Comparison of ENCODE assay signal across 20 cellular contexts in the genomic region with DNA sequence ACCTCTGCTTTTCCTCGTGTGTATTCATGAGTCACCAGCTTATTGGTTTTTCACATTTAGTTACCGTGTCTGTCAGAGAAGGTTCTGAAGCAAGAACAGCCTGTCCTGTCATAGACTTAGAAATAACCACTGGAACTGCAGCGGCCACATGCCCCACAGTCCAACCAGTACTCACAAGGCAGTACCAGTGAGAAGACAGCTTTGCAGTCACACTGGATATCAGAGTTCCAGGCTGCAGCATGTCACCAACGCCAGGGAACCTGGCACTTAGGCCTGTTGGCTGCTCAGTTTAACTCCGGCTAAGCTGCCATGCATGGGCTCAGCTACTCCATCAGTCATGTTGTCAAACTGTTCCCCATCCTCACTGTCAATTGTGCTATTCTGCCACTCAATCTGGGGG. TPM values are rescaled to one million over a fixed set of nuclear protein-coding genes. Genes with fewer than 3 reads are reported as not detected.
A peak's percentile ranks its signal among the peaks of the same experiment; 100 is the strongest.
DNase-seq lines count a peak whose midpoint lies in the region; ATAC-seq, FAIRE-seq and TF ChIP-seq lines count a peak whose summit lies in the region.
"Had no signal": no experiment of that assay in that cellular context is flagged by ENCODE, and none has a peak within 500 bp of the region (broad histone marks: within the 10 kb centered on the region; RNA-seq: fewer than 3 reads in every experiment).

No MANE protein-coding gene starts in this region.

- H3K27me3 ChIP-seq in IMR-90 (ENCODE audit: control insufficient read depth, insufficient read depth, low read length) (no peaks in the 10 kb centered on the region), astrocyte (ENCODE audit: insufficient read depth, low read length) (no peaks in the 10 kb centered on the region)
- H3K27me3 ChIP-seq: ascending aorta, uterus had no signal

- H3K36me3 ChIP-seq in IMR-90 (ENCODE audit: control insufficient read depth, insufficient read depth, low read length) (peaks cover 39% of the 10 kb centered on the region), astrocyte (ENCODE audit: insufficient read depth, low read length) (peaks cover 70% of the 10 kb centered on the region)
- H3K36me3 ChIP-seq: uterus had no signal

- H4K20me1 ChIP-seq in IMR-90 (ENCODE audit: insufficient read depth, low read length) (peaks cover 70% of the 10 kb centered on the region), astrocyte (ENCODE audit: insufficient read depth, low read length) (peaks cover 89% of the 10 kb centered on the region)

- H2BK120ac ChIP-seq in IMR-90 (ENCODE audit: low read depth, low read length) = no peak overlapping the region

- H3K4me3 Mint-ChIP-seq in activated CD8-positive, alpha-beta memory T cell treated with anti-CD3 and anti-CD28 coated beads, Interleukin-2, amount 10 ng/mL, durations not matched to agents 7 days and 5 days = no peak overlapping the region
- H3K4me3 Mint-ChIP-seq in astrocyte (ENCODE audit: unreplicated experiment) (peak overlapping the region; percentile 16), nephron progenitor cell (no peak overlapping the region)
- H3K4me3 Mint-ChIP-seq: immature natural killer cell; natural killer cell treated with Interleukin-12 subunit alpha and Interleukin-12 subunit beta and Interleukin-15 and Interleukin-18, amount 100 ng/mL, for 72 hours had no signal

- H3K4me3 ChIP-seq in IMR-90 (ENCODE audit: insufficient read depth, low read depth, low read length) (no peak overlapping the region), astrocyte (ENCODE audit: insufficient read depth, low read depth, low read length) (no peak overlapping the region)
- H3K4me3 ChIP-seq: ascending aorta, GM23248, prostate gland, uterus had no signal

- H2BK15ac ChIP-seq in IMR-90 (ENCODE audit: low read depth, low read length) = no peak overlapping the region

- H3K56ac ChIP-seq in IMR-90 (ENCODE audit: extremely low read depth, insufficient read depth, low read length) = no peak overlapping the region

- dilution Hi-C loops in IMR-90 (cut with HindIII; ENCODE audit: low sequenced_read_pairs, unreplicated experiment) = no loop called here

- CTCF ChIA-PET in activated CD8-positive, alpha-beta memory T cell treated with anti-CD3 and anti-CD28 coated beads, Interleukin-2, amount 10 ng/mL, durations not matched to agents 7 days and 5 days (lab: Charles Lee) = interaction anchor here (2.5 to 2.9 kb wide), 2 partner anchors 38 to 96 kb away, joined by 8 read pairs; partner anchors contain the start of gene BCAS4
- CTCF ChIA-PET in IMR-90 (lab: Yijun Ruan, JAX) = interaction anchor here (1.0 kb wide), 1 partner anchor 38 kb away, joined by 5 read pairs; no protein-coding TSS in a partner anchor

- TF ChIP-seq RAD21 in IMR-90 (IDR thresholded peaks at IDR 0.05; ENCODE audit: low read length) = no peak

- H3K9me3 Mint-ChIP-seq in activated CD8-positive, alpha-beta memory T cell treated with anti-CD3 and anti-CD28 coated beads, Interleukin-2, amount 10 ng/mL, durations not matched to agents 7 days and 5 days (ENCODE audit: low read depth) = no peaks in the 10 kb centered on the region
- H3K9me3 Mint-ChIP-seq in astrocyte (ENCODE audit: unreplicated experiment) = no peaks in the 10 kb centered on the region
- H3K9me3 Mint-ChIP-seq in nephron progenitor cell = no peaks in the 10 kb centered on the region
- H3K9me3 Mint-ChIP-seq: immature natural killer cell; natural killer cell treated with Interleukin-12 subunit alpha and Interleukin-12 subunit beta and Interleukin-15 and Interleukin-18, amount 100 ng/mL, for 72 hours had no signal

- H2BK20ac ChIP-seq in IMR-90 (ENCODE audit: low read depth, low read length) = no peak overlapping the region

- peaks cover 6% of the 10 kb centered on the region for H3K4me1 ChIP-seq in IMR-90 (ENCODE audit: control insufficient read depth, insufficient read depth, low read length)
- no peaks in the 10 kb centered on the region for H3K4me1 ChIP-seq in astrocyte (ENCODE audit: insufficient read depth, low read length)
- H3K4me1 ChIP-seq: ascending aorta, prostate gland, uterus had no signal

- H3K4me2 ChIP-seq in IMR-90 (ENCODE audit: low read depth, low read length) = no peak overlapping the region
- H3K4me2 ChIP-seq in astrocyte (ENCODE audit: low read length) = no peak overlapping the region

- no peak for TF ChIP-seq POLR2A in IMR-90 (IDR thresholded peaks at IDR 0.05; ENCODE audit: low read depth, low read length)

- intact Hi-C loops in IMR-90 (cut with micrococcal nuclease) = no loop called here

- no peak overlapping the region for H4K5ac ChIP-seq in IMR-90 (ENCODE audit: low read depth, low read length)

- H3K23ac ChIP-seq in IMR-90 (ENCODE audit: low read depth, low read length) = 0 out of 2 replicates have a peak overlapping the region, but pooled peaks have one; percentile 40

- POLR2A ChIA-PET in IMR-90 (lab: Charles Lee; ENCODE audit: unreplicated experiment) = no interaction called here

- no peak for FAIRE-seq in astrocyte (lab: Jason Lieb, UNC)

- H2AK9ac ChIP-seq in IMR-90 (replicated peaks; ENCODE audit: low read depth, low read length, poor library complexity) = peak overlapping the region; percentile 31

- TF ChIP-seq CTCF in IMR-90 (conservative IDR thresholded peaks at IDR 0.05; ENCODE audit: low read depth, low read length) (no peak), astrocyte (IDR thresholded peaks at IDR 0.05; ENCODE audit: insufficient read depth, low read depth, low read length) (no peak), nephron progenitor cell (IDR thresholded peaks at IDR 0.05) (no peak)

- no TSS peak for BruUV-seq in IMR-90 (replicated peaks; lab: Mats Ljungman, UMichigan)

- peaks cover 38% of the 10 kb centered on the region for H3K4me1 Mint-ChIP-seq in activated CD8-positive, alpha-beta memory T cell treated with anti-CD3 and anti-CD28 coated beads, Interleukin-2, amount 10 ng/mL, durations not matched to agents 7 days and 5 days
- H3K4me1 Mint-ChIP-seq in astrocyte (ENCODE audit: low read depth, unreplicated experiment) (peaks cover 11% of the 10 kb centered on the region), nephron progenitor cell (no peaks in the 10 kb centered on the region)

- no peak overlapping the region for H3K4ac ChIP-seq in IMR-90 (ENCODE audit: low read depth, low read length)

- no peak overlapping the region for H3K9ac ChIP-seq in IMR-90 (ENCODE audit: low read depth, low read length)
- H3K9ac ChIP-seq in astrocyte (ENCODE audit: low read length) = no peak overlapping the region
- H3K9ac ChIP-seq: GM23248 had no signal

- 0 out of 2 replicates have a peak overlapping the region, but pooled peaks have one; percentile 38 for H2AK5ac ChIP-seq in IMR-90 (ENCODE audit: low read depth, low read length)

- peaks cover 41% of the 10 kb centered on the region for H3K9me1 ChIP-seq in IMR-90 (ENCODE audit: insufficient read depth, low read length)

- no peak overlapping the region for H3K27ac Mint-ChIP-seq in activated CD8-positive, alpha-beta memory T cell treated with anti-CD3 and anti-CD28 coated beads, Interleukin-2, amount 10 ng/mL, durations not matched to agents 7 days and 5 days
- H3K27ac Mint-ChIP-seq in astrocyte (ENCODE audit: unreplicated experiment) (no peak overlapping the region), nephron progenitor cell (peak overlapping the region; percentile 81)
- H3K27ac Mint-ChIP-seq: natural killer cell treated with Interleukin-12 subunit alpha and Interleukin-12 subunit beta and Interleukin-15 and Interleukin-18, amount 100 ng/mL, for 72 hours had no signal

- no peak overlapping the region; a peak in 1 of 4 replicates for H4K8ac ChIP-seq in IMR-90 (ENCODE audit: low read depth in 2 of 2, low read length in 2 of 2)

- no peak overlapping the region for H3K18ac ChIP-seq in IMR-90 (ENCODE audit: low read depth, low read length)

- no peaks in the 10 kb centered on the region for H3K27me3 Mint-ChIP-seq in activated CD8-positive, alpha-beta memory T cell treated with anti-CD3 and anti-CD28 coated beads, Interleukin-2, amount 10 ng/mL, durations not matched to agents 7 days and 5 days
- H3K27me3 Mint-ChIP-seq in astrocyte (ENCODE audit: low read depth, unreplicated experiment) (no peaks in the 10 kb centered on the region), nephron progenitor cell (ENCODE audit: low read depth, poor library complexity) (no peaks in the 10 kb centered on the region)
- H3K27me3 Mint-ChIP-seq: natural killer cell treated with Interleukin-12 subunit alpha and Interleukin-12 subunit beta and Interleukin-15 and Interleukin-18, amount 100 ng/mL, for 72 hours had no signal

- H3K9me3 ChIP-seq in IMR-90 (ENCODE audit: control insufficient read depth, insufficient read depth, low read length) = no peaks in the 10 kb centered on the region
- H3K9me3 ChIP-seq in astrocyte (ENCODE audit: insufficient read depth, low read depth, low read length) = no peaks in the 10 kb centered on the region
- H3K9me3 ChIP-seq: ascending aorta, prostate gland, uterus had no signal

- ATAC-seq in activated CD8-positive, alpha-beta memory T cell treated with anti-CD3 and anti-CD28 coated beads, Interleukin-2, amount 10 ng/mL, durations not matched to agents 7 days and 5 days = no peak
- ATAC-seq in IMR-90 (ENCODE audit: low read depth) = peak; percentile 57
- no peak for ATAC-seq in GM18909 (IDR thresholded peaks at IDR 0.05; ENCODE audit: poor library complexity, unreplicated experiment)
- ATAC-seq in GM21619 (IDR thresholded peaks at IDR 0.05; ENCODE audit: unreplicated experiment) = no peak
- ATAC-seq: natural killer cell treated with Interleukin-12 subunit alpha and Interleukin-12 subunit beta and Interleukin-15 and Interleukin-18, amount 100 ng/mL, for 72 hours; SK-N-SH treated with all-trans-retinoic acid at 6 μM for 48 hours had no signal

- no peak overlapping the region for H2BK5ac ChIP-seq in IMR-90 (ENCODE audit: low read depth, low read length, poor library complexity, severe bottlenecking)

- H4K91ac ChIP-seq in IMR-90 (ENCODE audit: insufficient read depth, low read depth, low read length) = no peak overlapping the region

- no peak overlapping the region for H3K14ac ChIP-seq in IMR-90 (replicated peaks; ENCODE audit: low read depth, low read length)

- peaks cover 64% of the 10 kb centered on the region for H3K79me2 ChIP-seq in astrocyte (ENCODE audit: insufficient read depth, low read length)

- WGBS in IMR-90 (ENCODE audit: extremely low coverage in 2 of 2, insufficient read length in 1 of 2), 2 experiments = 73% methylated on average over 5 of the region's 5 CpGs; no CpG with 5 or more reads in 1 of the 2 experiments

- H3K79me1 ChIP-seq in IMR-90 (ENCODE audit: low read depth in 1 of 2, low read length in 2 of 2) = peaks cover 48 to 89% of the 10 kb centered on the region in 2 experiments

- peak; percentile 46 for DNase-seq in activated CD8-positive, alpha-beta memory T cell treated with anti-CD3 and anti-CD28 coated beads for 24 hours
- DNase-seq in activated CD8-positive, alpha-beta memory T cell treated with anti-CD3 and anti-CD28 coated beads, Interleukin-2, amount 10 ng/mL, durations not matched to agents 7 days and 5 days = no peak
- DNase-seq in IMR-90 (peak; percentile 74), astrocyte (ENCODE audit: low read depth) (no peak), nephron progenitor cell (no peak), GF-D8 (lab: John Stamatoyannopoulos, UW) (no peak)
- DNase-seq: activated CD4-positive, alpha-beta T cell treated with anti-CD3 and anti-CD28 coated beads, Interleukin-2, amount 50 U/mL, for 1 hour; activated effector memory CD4-positive, alpha-beta T cell treated with Interleukin-2 at 50 U/mL for 16 hours; GM23248; immature natural killer cell; NCI-H1694 treated with DMSO at 0.1 percent for 48 hours; OCI-M1; uterus had no signal

- H3K27ac ChIP-seq in IMR-90 (ENCODE audit: insufficient read depth, low read length) (no peak overlapping the region), astrocyte (ENCODE audit: low read depth, low read length) (no peak overlapping the region)
- H3K27ac ChIP-seq: ascending aorta, epithelial cell of prostate, GM23248, prostate gland, uterus had no signal

- in situ Hi-C loops in IMR-90 (cut with MboI; ENCODE audit: low sequenced_read_pairs) = no loop called here

- no peak overlapping the region for H2AFZ ChIP-seq in IMR-90 (replicated peaks; ENCODE audit: low read length, poor library complexity)
- no peak overlapping the region for H2AFZ ChIP-seq in astrocyte (ENCODE audit: low read depth, low read length)
- H2AFZ ChIP-seq: GM23248 had no signal

- peaks cover 62% of the 10 kb centered on the region for H3K36me3 Mint-ChIP-seq in activated CD8-positive, alpha-beta memory T cell treated with anti-CD3 and anti-CD28 coated beads, Interleukin-2, amount 10 ng/mL, durations not matched to agents 7 days and 5 days
- H3K36me3 Mint-ChIP-seq in astrocyte (ENCODE audit: low read depth, unreplicated experiment) (peaks cover 28% of the 10 kb centered on the region), nephron progenitor cell (ENCODE audit: low read depth) (peaks cover 85% of the 10 kb centered on the region)

RNA-seq across cellular contexts. Expression of gene ADNP, which starts 40.1 kb away (rescaled TPM):
- 10 to 100 TPM; 66.1 to 81.2 TPM for total RNA-seq in activated CD8-positive, alpha-beta memory T cell treated with anti-CD3 and anti-CD28 coated beads, Interleukin-2, amount 10 ng/mL, durations not matched to agents 7 days and 5 days
- total RNA-seq in IMR-90 (2012; rRNA removed) (23.1 and 23.3 TPM in 2 replicates), astrocyte (63.9 and 72.1 TPM in 2 replicates)
- 17.5 and 24.8 TPM in 2 replicates for polyA plus RNA-seq in IMR-90 (2012; rRNA removed)
- polyA plus RNA-seq in IMR-90 (2012; cell fraction: cytosol; rRNA removed) = 5.1 and 7.4 TPM in 2 replicates
- 10.9 and 65.8 TPM in 2 replicates for polyA plus RNA-seq in IMR-90 (2012; cell fraction: nucleus; rRNA removed; ENCODE audit: low replicate concordance)

Comparison
In these comparisons a context has a peak if more than half of its experiments do, and no peak if none do; other contexts are left out.
1. DNase-seq: peak in activated CD8-positive, alpha-beta memory T cell treated with anti-CD3 and anti-CD28 coated beads for 24 hours (single experiment) and IMR-90 (single experiment); none in activated CD8-positive, alpha-beta memory T cell treated with anti-CD3 and anti-CD28 coated beads, Interleukin-2, amount 10 ng/mL, durations not matched to agents 7 days and 5 days (single experiment), astrocyte (single experiment), nephron progenitor cell (single experiment) and GF-D8 (single experiment).